8 cellular contexts compared by ENCODE assay signal in the genomic region with DNA sequence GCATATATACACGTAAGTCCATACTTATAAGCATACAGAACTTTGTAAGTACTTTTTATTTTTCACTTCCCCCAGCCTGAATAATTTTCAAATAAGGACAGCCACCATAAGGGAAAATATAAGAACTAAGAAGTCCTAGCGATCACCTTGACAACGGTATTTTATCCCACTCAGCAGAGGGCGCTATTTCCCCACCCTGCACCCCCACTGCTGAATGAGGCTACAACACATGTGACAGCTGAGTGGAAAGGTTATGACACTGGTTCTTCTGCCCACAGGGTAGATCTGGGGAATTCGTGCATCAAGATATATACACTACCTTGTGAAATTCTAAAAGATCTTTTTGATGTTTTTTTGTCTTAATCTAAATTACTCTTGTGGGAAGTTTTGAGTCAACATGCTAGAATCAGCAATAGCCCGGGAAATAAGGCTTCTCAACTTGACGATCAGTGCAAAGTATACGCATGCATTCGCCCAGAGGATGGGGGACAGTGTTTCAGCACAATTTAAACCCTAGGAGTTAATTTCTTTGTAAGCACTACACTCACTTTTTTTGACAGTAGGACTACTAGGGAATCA.
DNase-seq lines count a peak whose midpoint lies in the region; ATAC-seq and TF ChIP-seq lines count a peak whose summit lies in the region.

No MANE protein-coding gene starts in this region.

- DNase-seq in AML-193 (lab: John Stamatoyannopoulos, UW) (peak; percentile 69 to 82), SJSA1 (ENCODE audit: low read depth in 1 of 2, low spot score in 2 of 2) (peak; percentile 2 to 33), right atrium auricular region (ENCODE audit: low spot score) (no peak), inferior parietal cortex (ENCODE audit: extremely low spot score) (no peak)
- DNase-seq in activated naive CD4-positive, alpha-beta T cell treated with Interleukin-2 at 50 U/mL for 16 hours = peak; percentile 68
- peak; percentile 41 to 60 for DNase-seq in stimulated activated CD4-positive, alpha-beta T cell treated with anti-CD3 and anti-CD28 coated beads, Interleukin-15, amount 100 ng/mL, for 48 hours (ENCODE audit: low read depth in 2 of 2)

- TF ChIP-seq CTCF in right atrium auricular region (IDR thresholded peaks at IDR 0.05) = peak; percentile 65 to 79

- H3K36me3 ChIP-seq in SJSA1 = no peaks in the 10 kb centered on the region
- H3K36me3 ChIP-seq in right atrium auricular region = no peaks in the 10 kb centered on the region

- H3K9me3 ChIP-seq in SJSA1 (replicated peaks) (no peaks in the 10 kb centered on the region), right atrium auricular region (no peaks in the 10 kb centered on the region)

- ATAC-seq in GM18907 (IDR thresholded peaks at IDR 0.05; ENCODE audit: unreplicated experiment) (peak; percentile 76), HG03432 (IDR thresholded peaks at IDR 0.05; ENCODE audit: unreplicated experiment) (peak; percentile 80)

- H3K4me3 ChIP-seq in SJSA1 (no peak overlapping the region), right atrium auricular region (no peak overlapping the region)

- H3K4me1 ChIP-seq in SJSA1 (replicated peaks) (no peaks in the 10 kb centered on the region), right atrium auricular region (peaks cover 0 to 7% of the 10 kb centered on the region in 2 donors)

- H3K27ac ChIP-seq in SJSA1 (no peak overlapping the region), right atrium auricular region (peak overlapping the region in 1 of 2 donors; percentile 18)

- H3K27me3 ChIP-seq in SJSA1 (replicated peaks) (no peaks in the 10 kb centered on the region), right atrium auricular region (no peaks in the 10 kb centered on the region)

Comparison
In these comparisons a context has a peak if more than half of its experiments do, and no peak if none do; other contexts are left out.
1. DNase-seq: peak in AML-193 (2 of 2), SJSA1 (2 of 2), activated naive CD4-positive, alpha-beta T cell treated with Interleukin-2 at 50 U/mL for 16 hours (single experiment) and stimulated activated CD4-positive, alpha-beta T cell treated with anti-CD3 and anti-CD28 coated beads, Interleukin-15, amount 100 ng/mL, for 48 hours (2 of 2); none in right atrium auricular region (single experiment) and inferior parietal cortex (single experiment).